In genomic region chr2:29747786-29748470, GRCh38 we compare ENCODE assay signal across 10 cellular contexts.
DNase-seq lines count a peak whose midpoint lies in the region; ATAC-seq and TF ChIP-seq lines count a peak whose summit lies in the region.
"Had no signal": no experiment of that assay in that cellular context is flagged by ENCODE, and none has a peak within 500 bp of the region (broad histone marks: within the 10 kb centered on the region; RNA-seq: fewer than 3 reads in every experiment).

No MANE protein-coding gene starts in this region.

- H3K4me3 ChIP-seq in astrocyte of the cerebellum (ENCODE audit: low read depth, low read length) = no peak overlapping the region
- no peak overlapping the region for H3K4me3 ChIP-seq in vagina

- H3K27ac ChIP-seq in vagina = no peak overlapping the region

- no peak for TF ChIP-seq CTCF in astrocyte of the cerebellum (IDR thresholded peaks at IDR 0.05; ENCODE audit: low read depth, low read length, missing control alignments)
- no peak for TF ChIP-seq CTCF in vagina (IDR thresholded peaks at IDR 0.05)

- no peak for TF ChIP-seq POLR2A in vagina (IDR thresholded peaks at IDR 0.05)

- H3K4me1 ChIP-seq in vagina = no peaks in the 10 kb centered on the region

- H3K27me3 ChIP-seq in vagina = no peaks in the 10 kb centered on the region

- in situ Hi-C loops in astrocyte of the cerebellum (cut with HindIII; ENCODE audit: low sequenced_read_pairs) = no loop called here

- intact Hi-C loops in vagina (cut with DNase I) = no loop called here
- intact Hi-C loops in sciatic nerve (cut with DNase I) = no loop called here

- H3K27ac Mint-ChIP-seq in effector memory CD8-positive, alpha-beta T cell = no peak overlapping the region
- H3K27ac Mint-ChIP-seq: natural killer cell treated with Interleukin-12 subunit alpha and Interleukin-12 subunit beta and Interleukin-15 and Interleukin-18, amount 100 ng/mL, for 72 hours had no signal

- DNase-seq in activated T-cell treated with anti-CD3 and anti-CD28 coated beads for 24 hours (ENCODE audit: low read depth) (peak; percentile 13), activated T-cell treated with anti-CD3 and anti-CD28 coated beads for 4 hours (no peak), HT-29 (ENCODE audit: low spot score) (peak; percentile 60), astrocyte of the cerebellum (ENCODE audit: low read depth) (peak; percentile 64), vagina (ENCODE audit: extremely low spot score in 2 of 2) (no peak), sciatic nerve (ENCODE audit: low spot score) (no peak)
- DNase-seq in stimulated activated naive CD8-positive, alpha-beta T cell treated with anti-CD3 and anti-CD28 coated beads, Interleukin-15, Interleukin-2, amounts not matched to agents 100 U/mL and 50 U/mL, for 24 hours = peak; percentile 3
- DNase-seq in effector memory CD8-positive, alpha-beta T cell = no peak
- DNase-seq: MM.1S had no signal

- H3K9me3 ChIP-seq in vagina = no peaks in the 10 kb centered on the region

- H3K9me3 Mint-ChIP-seq in effector memory CD8-positive, alpha-beta T cell = no peaks in the 10 kb centered on the region
- H3K9me3 Mint-ChIP-seq: natural killer cell treated with Interleukin-12 subunit alpha and Interleukin-12 subunit beta and Interleukin-15 and Interleukin-18, amount 100 ng/mL, for 72 hours had no signal

- H3K27me3 Mint-ChIP-seq in effector memory CD8-positive, alpha-beta T cell = peaks cover 9 to 26% of the 10 kb centered on the region in 2 donors

- no peak overlapping the region for H3K4me3 Mint-ChIP-seq in effector memory CD8-positive, alpha-beta T cell
- H3K4me3 Mint-ChIP-seq: natural killer cell treated with Interleukin-12 subunit alpha and Interleukin-12 subunit beta and Interleukin-15 and Interleukin-18, amount 100 ng/mL, for 72 hours had no signal

- H3K4me1 Mint-ChIP-seq in effector memory CD8-positive, alpha-beta T cell (ENCODE audit: low read depth in 2 of 2) = no peaks in the 10 kb centered on the region

- no peaks in the 10 kb centered on the region for H3K36me3 ChIP-seq in vagina

- no peaks in the 10 kb centered on the region for H3K36me3 Mint-ChIP-seq in effector memory CD8-positive, alpha-beta T cell (ENCODE audit: insufficient read depth)
- H3K36me3 Mint-ChIP-seq: natural killer cell treated with Interleukin-12 subunit alpha and Interleukin-12 subunit beta and Interleukin-15 and Interleukin-18, amount 100 ng/mL, for 72 hours had no signal

- ATAC-seq in stimulated activated naive CD8-positive, alpha-beta T cell treated with anti-CD3 and anti-CD28 coated beads, Interleukin-15, Interleukin-2, amounts not matched to agents 100 U/mL and 50 U/mL, for 24 hours = peak; percentile 91
- ATAC-seq in sciatic nerve = no peak
- ATAC-seq in effector memory CD8-positive, alpha-beta T cell (replicated peaks) = no peak

Comparison
In these comparisons a context has a peak if more than half of its experiments do, and no peak if none do; other contexts are left out.
1. DNase-seq: peak in activated T-cell treated with anti-CD3 and anti-CD28 coated beads for 24 hours (single experiment), HT-29 (single experiment), astrocyte of the cerebellum (single experiment) and stimulated activated naive CD8-positive, alpha-beta T cell treated with anti-CD3 and anti-CD28 coated beads, Interleukin-15, Interleukin-2, amounts not matched to agents 100 U/mL and 50 U/mL, for 24 hours (single experiment); none in activated T-cell treated with anti-CD3 and anti-CD28 coated beads for 4 hours (single experiment), vagina (0 of 2), sciatic nerve (single experiment) and effector memory CD8-positive, alpha-beta T cell (0 of 3).